ENCODE assay signal across 8 cellular contexts in genomic region chr1:15328785-15329480, GRCh38.
DNase-seq lines count a peak whose midpoint lies in the region; ATAC-seq and TF ChIP-seq lines count a peak whose summit lies in the region.

No MANE protein-coding gene starts in this region.

- no peak overlapping the region for H3K4me2 ChIP-seq in smooth muscle cell

- H3F3A ChIP-seq in smooth muscle cell (ENCODE audit: low read depth): peaks cover 4% of the 10 kb centered on the region

- H3K9ac ChIP-seq in smooth muscle cell (ENCODE audit: low read depth): no peak overlapping the region

- DNase-seq in NCI-H1092 treated with DMSO at 0.1 percent for 48 hours (lab: John Stamatoyannopoulos, UW) (peak; percentile 26), NCI-H1092 (lab: John Stamatoyannopoulos, UW) (no peak), hepatic stellate cell (ENCODE audit: low spot score) (peak; percentile 81), stromal cell of bone marrow (ENCODE audit: low read depth) (peak; percentile 77), NCI-H69 (lab: John Stamatoyannopoulos, UW) (no peak), smooth muscle cell (lab: John Stamatoyannopoulos, UW; ENCODE audit: unreplicated experiment) (no peak)

- no peaks in the 10 kb centered on the region for H3K36me3 ChIP-seq in smooth muscle cell (ENCODE audit: low read depth)

- peaks cover 33% of the 10 kb centered on the region for H3K27me3 ChIP-seq in smooth muscle cell (ENCODE audit: low read depth)

- H4K20me1 ChIP-seq in smooth muscle cell (ENCODE audit: low read depth): no peaks in the 10 kb centered on the region

- H3K79me2 ChIP-seq in smooth muscle cell (ENCODE audit: low read depth): no peaks in the 10 kb centered on the region

- 61% methylated on average over 21 of the region's 21 CpGs for WGBS in smooth muscle cell (ENCODE audit: low lambda C conversion rate)

- H3K27ac ChIP-seq in angular gyrus (ENCODE audit: low read depth, low read length): peak overlapping the region; percentile 10
- H3K27ac ChIP-seq in smooth muscle cell (ENCODE audit: low read depth): no peak overlapping the region

- no peak overlapping the region for H2AFZ ChIP-seq in smooth muscle cell (ENCODE audit: low read depth)

- ATAC-seq in HG02938 (IDR thresholded peaks at IDR 0.05; ENCODE audit: unreplicated experiment): no peak

- TF ChIP-seq CTCF in smooth muscle cell (IDR thresholded peaks at IDR 0.05; ENCODE audit: borderline replicate concordance, insufficient read depth, poor library complexity, severe bottlenecking): no peak

- no peaks in the 10 kb centered on the region for H3K9me3 ChIP-seq in smooth muscle cell (replicated peaks; ENCODE audit: low read depth)

- H3K4me3 ChIP-seq in smooth muscle cell: no peak overlapping the region

- peaks cover 16% of the 10 kb centered on the region for H3K4me1 ChIP-seq in smooth muscle cell (ENCODE audit: low read depth)

Comparison
In these comparisons a context has a peak if more than half of its experiments do, and no peak if none do; other contexts are left out.
1. DNase-seq: peak in NCI-H1092 treated with DMSO at 0.1 percent for 48 hours (single experiment), hepatic stellate cell (single experiment) and stromal cell of bone marrow (single experiment); none in NCI-H1092 (single experiment), NCI-H69 (single experiment) and smooth muscle cell (single experiment).